In the genomic region with DNA sequence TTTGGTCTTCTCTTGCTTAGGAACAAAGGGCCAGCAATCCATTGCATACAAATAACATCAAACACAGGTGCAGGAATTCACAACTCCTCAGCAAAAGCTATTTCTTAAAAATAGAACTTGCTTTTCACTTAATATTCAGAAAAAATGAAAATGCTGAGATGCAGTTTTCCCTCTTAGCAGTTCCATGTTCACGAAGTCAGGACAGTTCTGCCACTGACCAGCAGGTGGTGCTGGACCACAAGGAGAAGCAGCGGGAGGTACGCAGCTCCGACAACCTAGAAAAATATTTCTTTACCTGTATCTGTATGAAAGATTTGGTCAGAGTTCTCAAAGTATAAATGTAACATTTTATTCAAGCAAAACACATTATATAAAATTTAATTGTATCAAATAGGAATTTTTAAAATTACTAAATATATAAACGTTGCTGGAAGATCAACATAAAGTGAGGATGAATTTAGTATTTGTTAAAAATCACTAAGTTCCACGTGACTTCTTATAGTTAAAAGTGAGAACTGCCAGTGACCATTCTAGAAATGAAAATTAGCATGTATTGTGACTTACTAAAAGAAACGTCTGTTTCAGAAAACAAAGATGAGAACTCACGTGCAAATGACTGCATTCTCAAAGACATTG, we compare ENCODE assay signal across 8 cellular contexts. TPM values are rescaled to one million over a fixed set of nuclear protein-coding genes. Genes with fewer than 3 reads are reported as not detected.
A peak's percentile ranks its signal among the peaks of the same experiment; 100 is the strongest.
DNase-seq lines count a peak whose midpoint lies in the region; ATAC-seq and TF ChIP-seq lines count a peak whose summit lies in the region.

No MANE protein-coding gene starts in this region.

- intact Hi-C loops in posterior vena cava (cut with DNase I): no loop called here
- intact Hi-C loops in upper lobe of right lung (cut with DNase I): no loop called here

- no peaks in the 10 kb centered on the region for H3K4me1 ChIP-seq in upper lobe of right lung

- H3K27ac ChIP-seq in upper lobe of right lung: no peak overlapping the region

- no peaks in the 10 kb centered on the region for H3K36me3 ChIP-seq in upper lobe of right lung

- TF ChIP-seq CTCF in upper lobe of right lung (IDR thresholded peaks at IDR 0.05): no peak

- DNase-seq in Daoy (ENCODE audit: low read depth) (peak; percentile 57), RKO (ENCODE audit: low spot score) (peak; percentile 62), glomerular visceral epithelial cell (ENCODE audit: extremely low spot score) (peak; percentile 71), posterior vena cava (ENCODE audit: low spot score) (peak; percentile 91), upper lobe of right lung (peak; percentile 84)
- DNase-seq in activated effector memory CD4-positive, alpha-beta T cell treated with anti-CD3 and anti-CD28 coated beads, Interleukin-2, amount 50 U/mL, for 16 hours: peak; percentile 91

- H3K4me3 ChIP-seq in upper lobe of right lung: no peak overlapping the region

- no peaks in the 10 kb centered on the region for H3K27me3 ChIP-seq in upper lobe of right lung

- no peaks in the 10 kb centered on the region for H3K9me3 ChIP-seq in upper lobe of right lung

- peak; percentile 54 for ATAC-seq in HG03439 (IDR thresholded peaks at IDR 0.05; ENCODE audit: unreplicated experiment)
- ATAC-seq in upper lobe of right lung: peak; percentile 81
- no peak for ATAC-seq in HG02763 (IDR thresholded peaks at IDR 0.05; ENCODE audit: unreplicated experiment)

RNA-seq across cellular contexts. Expression of a gene that starts 48.8 kb away (rescaled TPM):
- 9.8 and 10.8 TPM in 2 replicates for total RNA-seq in Daoy (2014; rRNA removed; shearing (Covaris generic))
- total RNA-seq in posterior vena cava: 10 to 100 TPM; 15.3 to 19.6 TPM
- 14.2 TPM for total RNA-seq in upper lobe of right lung
